Comparison of ENCODE assay signal across 9 cellular contexts in the genomic region with DNA sequence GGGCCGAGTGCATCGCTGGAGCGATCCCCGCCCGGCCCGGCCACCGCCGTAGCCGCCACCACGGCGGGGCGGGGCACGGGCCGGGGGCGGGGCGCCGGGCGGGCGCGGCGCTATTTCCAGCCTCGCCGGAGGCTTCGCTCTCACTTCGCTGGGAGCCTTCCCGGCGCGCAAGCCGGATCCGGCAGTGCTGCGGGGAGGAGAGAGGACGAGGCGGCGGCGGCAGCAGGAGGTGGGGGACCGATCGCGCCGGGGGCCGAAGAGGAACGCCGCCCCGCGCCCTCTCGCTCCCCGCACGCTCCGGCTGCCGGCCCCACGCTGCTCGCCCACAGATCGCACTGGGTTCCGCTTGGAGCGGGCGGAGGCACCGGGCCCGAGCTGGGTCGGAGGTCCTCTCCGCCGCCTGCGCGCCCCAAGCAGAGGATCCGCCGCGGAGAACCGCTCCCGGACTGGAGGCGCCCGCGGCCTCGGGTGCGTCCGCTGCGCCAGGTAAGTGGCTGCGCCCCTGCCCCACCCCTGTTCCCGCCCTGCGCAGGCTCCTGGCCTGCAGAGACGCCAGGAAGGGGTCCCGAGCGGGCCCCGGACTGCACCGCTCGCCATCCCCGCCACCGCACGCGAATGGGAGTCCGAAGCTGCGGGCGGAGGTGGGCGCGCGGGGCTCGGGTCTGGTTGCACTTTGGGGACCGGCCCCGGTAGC. TPM values are rescaled to one million over a fixed set of nuclear protein-coding genes. Genes with fewer than 3 reads are reported as not detected.
DNase-seq lines count a peak whose midpoint lies in the region; ATAC-seq and TF ChIP-seq lines count a peak whose summit lies in the region.
"Had no signal": no experiment of that assay in that cellular context is flagged by ENCODE, and none has a peak within 500 bp of the region (broad histone marks: within the 10 kb centered on the region; RNA-seq: fewer than 3 reads in every experiment).

A gene with protein sequence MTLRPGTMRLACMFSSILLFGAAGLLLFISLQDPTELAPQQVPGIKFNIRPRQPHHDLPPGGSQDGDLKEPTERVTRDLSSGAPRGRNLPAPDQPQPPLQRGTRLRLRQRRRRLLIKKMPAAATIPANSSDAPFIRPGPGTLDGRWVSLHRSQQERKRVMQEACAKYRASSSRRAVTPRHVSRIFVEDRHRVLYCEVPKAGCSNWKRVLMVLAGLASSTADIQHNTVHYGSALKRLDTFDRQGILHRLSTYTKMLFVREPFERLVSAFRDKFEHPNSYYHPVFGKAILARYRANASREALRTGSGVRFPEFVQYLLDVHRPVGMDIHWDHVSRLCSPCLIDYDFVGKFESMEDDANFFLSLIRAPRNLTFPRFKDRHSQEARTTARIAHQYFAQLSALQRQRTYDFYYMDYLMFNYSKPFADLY (plus strand): TSS at position 143 of the 694 bp plus-strand sequence. CDS start 67,309 bp downstream, outside the sequence.

- H3K9me3 ChIP-seq in adipocyte (ENCODE audit: control insufficient read depth, low read length): no peaks in the 10 kb centered on the region
- no peaks in the 10 kb centered on the region for H3K9me3 ChIP-seq in iPS-18a (ENCODE audit: control insufficient read depth, low read depth, low read length)
- H3K9me3 ChIP-seq in testis: no peaks in the 10 kb centered on the region

- peaks cover 51% of the 10 kb centered on the region for H3K27me3 ChIP-seq in adipocyte (replicated peaks; ENCODE audit: control insufficient read depth, insufficient read depth, low read length)
- peaks cover 71% of the 10 kb centered on the region for H3K27me3 ChIP-seq in iPS-18a (ENCODE audit: control insufficient read depth, insufficient read depth, low read length)
- no peaks in the 10 kb centered on the region for H3K27me3 ChIP-seq in testis

- no peak within 1 kb of the TSS for H3K4me3 ChIP-seq in adipocyte (ENCODE audit: low read length)
- peak within 1 kb of the TSS; percentile 70 for H3K4me3 ChIP-seq in iPS-18a (ENCODE audit: low read length)
- peak within 1 kb of the TSS; percentile 36 to 56 for H3K4me3 ChIP-seq in testis

- DNase-seq in activated effector memory CD4-positive, alpha-beta T cell treated with anti-CD3 and anti-CD28 coated beads, Interleukin-2, amount 50 U/mL, for 16 hours: peak; percentile 19
- no peak for DNase-seq in activated effector memory CD4-positive, alpha-beta T cell treated with Interleukin-2 at 50 U/mL for 16 hours
- peak; percentile 50 for DNase-seq in adipocyte (ENCODE audit: low read depth)
- peak; percentile 53 for DNase-seq in testis
- DNase-seq in CD1c-positive myeloid dendritic cell (ENCODE audit: extremely low spot score): no peak
- DNase-seq: activated B cell treated with CpG ODN at 0.5 μM for 24 hours had no signal

- H3K4me1 ChIP-seq in adipocyte (ENCODE audit: control insufficient read depth, insufficient read depth, low read length) (no peaks in the 10 kb centered on the region), iPS-18a (ENCODE audit: control insufficient read depth, low read depth, low read length) (peaks cover 3% of the 10 kb centered on the region), testis (peaks cover 6% of the 10 kb centered on the region)

- intact Hi-C loops in testis (cut with DNase I; ENCODE audit: low total_unique reads): no loop called here

- no peak within 1 kb of the TSS for H3K9ac ChIP-seq in adipocyte (ENCODE audit: low read length)
- H3K9ac ChIP-seq in iPS-18a (ENCODE audit: low read length): no peak within 1 kb of the TSS

- TF ChIP-seq POLR2A in testis (IDR thresholded peaks at IDR 0.05): no peak

- WGBS in testis, 2 donors: 1 to 6% methylated on average over 6 to 39 of the region's 96 CpGs

- H3K36me3 ChIP-seq in adipocyte (ENCODE audit: control insufficient read depth, insufficient read depth, low read length, severe bottlenecking) (no peaks in the 10 kb centered on the region), iPS-18a (ENCODE audit: control insufficient read depth, low read depth, low read length) (no peaks in the 10 kb centered on the region), testis (ENCODE audit: low read depth, missing control alignments) (no peaks in the 10 kb centered on the region)

- ATAC-seq in HG03439 (IDR thresholded peaks at IDR 0.05; ENCODE audit: unreplicated experiment) (no peak), GM19455 (IDR thresholded peaks at IDR 0.05; ENCODE audit: unreplicated experiment) (no peak)

- H3K27ac ChIP-seq in iPS-18a (ENCODE audit: low read length) (no peak within 1 kb of the TSS), testis (no peak within 1 kb of the TSS)

- no peak for TF ChIP-seq CTCF in testis (IDR thresholded peaks at IDR 0.05)

RNA-seq across cellular contexts. Expression of the gene that starts here (rescaled TPM):
- under 1 TPM; 0.79 to 0.93 TPM for total RNA-seq in testis
- 0.75 TPM for polyA plus RNA-seq in testis (ENCODE audit: insufficient read depth, low read depth, low replicate concordance)
- total RNA-seq: activated B cell treated with CpG ODN at 0.5 μM for 24 hours had no signal

Comparison
In these comparisons a context has a peak if more than half of its experiments do, and no peak if none do; other contexts are left out.
1. DNase-seq: peak in activated effector memory CD4-positive, alpha-beta T cell treated with anti-CD3 and anti-CD28 coated beads, Interleukin-2, amount 50 U/mL, for 16 hours (single experiment) and adipocyte (single experiment); none in activated effector memory CD4-positive, alpha-beta T cell treated with Interleukin-2 at 50 U/mL for 16 hours (single experiment) and CD1c-positive myeloid dendritic cell (single experiment).
2. Peak in DNase-seq and H3K4me3 ChIP-seq in testis; RNA of the gene not detected or under 1 TPM.